Comparison of ENCODE assay signal across 18 cellular contexts in genomic region chr13:98999635-98999952, GRCh38. TPM values are rescaled to one million over a fixed set of nuclear protein-coding genes. Genes with fewer than 3 reads are reported as not detected.
DNase-seq lines count a peak whose midpoint lies in the region; ATAC-seq and TF ChIP-seq lines count a peak whose summit lies in the region.
"Had no signal": no experiment of that assay in that cellular context is flagged by ENCODE, and none has a peak within 500 bp of the region (broad histone marks: within the 10 kb centered on the region; RNA-seq: fewer than 3 reads in every experiment).

No MANE protein-coding gene starts in this region.

- H3K4me1 Mint-ChIP-seq in activated CD4-positive, alpha-beta T cell treated with anti-CD3 and anti-CD28 coated beads, Interleukin-2, amount 10 ng/mL, durations not matched to agents 24 days and 14 days, result peaks cover 78% of the 10 kb centered on the region
- peaks cover 91% of the 10 kb centered on the region for H3K4me1 Mint-ChIP-seq in activated naive CD8-positive, alpha-beta T cell treated with anti-CD3 and anti-CD28 coated beads, Interleukin-2, amount 50 U/mL, for 24 hours

- H3K27ac ChIP-seq in heart left ventricle (peak overlapping the region; percentile 5 to 74 (median 44)), gastrocnemius medialis (peak overlapping the region; percentile 11 to 62 (median 24))
- H3K27ac ChIP-seq: C4-2B had no signal

- peaks cover 12% of the 10 kb centered on the region for H3K36me3 Mint-ChIP-seq in activated CD4-positive, alpha-beta T cell treated with anti-CD3 and anti-CD28 coated beads, Interleukin-2, amount 10 ng/mL, durations not matched to agents 24 days and 14 days (ENCODE audit: low read depth)
- H3K36me3 Mint-ChIP-seq in activated naive CD8-positive, alpha-beta T cell treated with anti-CD3 and anti-CD28 coated beads, Interleukin-2, amount 50 U/mL, for 24 hours (ENCODE audit: low read depth), result no peaks in the 10 kb centered on the region

- intact Hi-C loops in activated CD4-positive, alpha-beta T cell treated with anti-CD3 and anti-CD28 coated beads, Interleukin-2, amount 10 ng/mL, durations not matched to agents 24 days and 14 days (cut with micrococcal nuclease), result loop anchor here (2.0 to 5.0 kb wide), 3 partner anchors 19 to 87 kb away; no protein-coding TSS in a partner anchor
- intact Hi-C loops in heart left ventricle (cut with DNase I) (no loop called here), gastrocnemius medialis (cut with DNase I; ENCODE audit: low total_unique reads) (no loop called here)

- in situ Hi-C loops in gastrocnemius medialis (cut with MboI; ENCODE audit: low sequenced_read_pairs in 4 of 4), result no loop called here

- H3K9me3 Mint-ChIP-seq in activated CD4-positive, alpha-beta T cell treated with anti-CD3 and anti-CD28 coated beads, Interleukin-2, amount 10 ng/mL, durations not matched to agents 24 days and 14 days, result no peaks in the 10 kb centered on the region
- no peaks in the 10 kb centered on the region for H3K9me3 Mint-ChIP-seq in activated naive CD8-positive, alpha-beta T cell treated with anti-CD3 and anti-CD28 coated beads, Interleukin-2, amount 50 U/mL, for 24 hours

- H3K4me3 Mint-ChIP-seq in activated CD4-positive, alpha-beta T cell treated with anti-CD3 and anti-CD28 coated beads, Interleukin-2, amount 10 ng/mL, durations not matched to agents 24 days and 14 days, result peak overlapping the region; percentile 44
- H3K4me3 Mint-ChIP-seq in activated naive CD8-positive, alpha-beta T cell treated with anti-CD3 and anti-CD28 coated beads, Interleukin-2, amount 50 U/mL, for 24 hours, result no peak overlapping the region

- peaks cover 0 to 65% (median 44%) of the 10 kb centered on the region in 12 donors for H3K4me1 ChIP-seq in heart left ventricle
- H3K4me1 ChIP-seq in gastrocnemius medialis, result peaks cover 21 to 22% of the 10 kb centered on the region in 2 donors

- TF ChIP-seq POLR2A in heart left ventricle (IDR thresholded peaks at IDR 0.05), result no peak
- no peak for TF ChIP-seq POLR2A in gastrocnemius medialis (IDR thresholded peaks at IDR 0.05)

- no peak for ATAC-seq in activated naive CD8-positive, alpha-beta T cell treated with anti-CD3 and anti-CD28 coated beads, Interleukin-2, amount 50 U/mL, for 24 hours
- peak in 1 of 4 donors; percentile 38 for ATAC-seq in heart left ventricle
- ATAC-seq in gastrocnemius medialis, result no peak
- no peak for ATAC-seq in GM21619 (IDR thresholded peaks at IDR 0.05; ENCODE audit: unreplicated experiment)
- ATAC-seq: HepG2 had no signal

- H3K9me3 ChIP-seq in heart left ventricle, result no peaks in the 10 kb centered on the region
- H3K9me3 ChIP-seq in gastrocnemius medialis, result no peaks in the 10 kb centered on the region
- H3K9me3 ChIP-seq: MG63, tibial nerve had no signal

- DNase-seq in activated CD4-positive, alpha-beta T cell treated with anti-CD3 and anti-CD28 coated beads, Interleukin-2, amount 10 ng/mL, durations not matched to agents 24 days and 14 days, result no peak
- DNase-seq in activated CD4-positive, alpha-beta T cell treated with anti-CD3 and anti-CD28 coated beads for 48 hours, result no peak
- DNase-seq in activated naive CD8-positive, alpha-beta T cell treated with anti-CD3 and anti-CD28 coated beads, Interleukin-2, amount 50 U/mL, for 24 hours, result no peak
- no peak for DNase-seq in heart left ventricle
- no peak for DNase-seq in gastrocnemius medialis
- DNase-seq in HCEC 1CT, result no peak
- no peak for DNase-seq in H7
- DNase-seq: DMS79 treated with DMSO at 0.1 percent for 48 hours, MG63, NCI-H187, NCI-H446, SHP77 treated with DMSO at 0.1 percent for 48 hours, T1000 had no signal

- H3K27me3 Mint-ChIP-seq in activated CD4-positive, alpha-beta T cell treated with anti-CD3 and anti-CD28 coated beads, Interleukin-2, amount 10 ng/mL, durations not matched to agents 24 days and 14 days, result no peaks in the 10 kb centered on the region
- H3K27me3 Mint-ChIP-seq in activated naive CD8-positive, alpha-beta T cell treated with anti-CD3 and anti-CD28 coated beads, Interleukin-2, amount 50 U/mL, for 24 hours, result no peaks in the 10 kb centered on the region

- TF ChIP-seq CTCF in heart left ventricle (IDR thresholded peaks at IDR 0.05) (no peak), gastrocnemius medialis (IDR thresholded peaks at IDR 0.05 in 4 of 5, conservative IDR thresholded peaks at IDR 0.05 in 1 of 5) (no peak)

- no peak overlapping the region for H3K27ac Mint-ChIP-seq in activated CD4-positive, alpha-beta T cell treated with anti-CD3 and anti-CD28 coated beads, Interleukin-2, amount 10 ng/mL, durations not matched to agents 24 days and 14 days
- peak overlapping the region; percentile 49 for H3K27ac Mint-ChIP-seq in activated naive CD8-positive, alpha-beta T cell treated with anti-CD3 and anti-CD28 coated beads, Interleukin-2, amount 50 U/mL, for 24 hours

- 26 to 39% (median 32%) methylated on average over 2 of the region's 2 CpGs for WGBS in heart left ventricle, 4 donors

- H3K4me3 ChIP-seq in heart left ventricle (peak overlapping the region in 3 of 12 donors; percentile 2 to 22 (median 7)), gastrocnemius medialis (no peak overlapping the region), H7 (ENCODE audit: insufficient read depth, low read depth, low read length) (no peak overlapping the region)
- H3K4me3 ChIP-seq: MG63, skin epidermis, tibial nerve had no signal

- H3K27me3 ChIP-seq in heart left ventricle (no peaks in the 10 kb centered on the region), gastrocnemius medialis (no peaks in the 10 kb centered on the region), H7 (ENCODE audit: control insufficient read depth, insufficient read depth, low read length) (no peaks in the 10 kb centered on the region)
- H3K27me3 ChIP-seq: MG63, tibial nerve had no signal

- H3K36me3 ChIP-seq in heart left ventricle (no peaks in the 10 kb centered on the region), gastrocnemius medialis (no peaks in the 10 kb centered on the region), H7 (replicated peaks; ENCODE audit: control insufficient read depth, insufficient read depth, low read length) (no peaks in the 10 kb centered on the region)
- H3K36me3 ChIP-seq: MG63, tibial nerve had no signal

RNA-seq across cellular contexts. Expression of gene DOCK9, which starts 21.7 kb away (rescaled TPM):
- total RNA-seq in activated CD4-positive, alpha-beta T cell treated with anti-CD3 and anti-CD28 coated beads, Interleukin-2, amount 10 ng/mL, durations not matched to agents 24 days and 14 days, result 42.2 and 43.5 TPM in 2 replicates
- 100 to 1,000 TPM in 1 of 9 donors, 10 to 100 TPM in 8; 35.0 to 128 (median 45.2) TPM for total RNA-seq in heart left ventricle
- 10 to 100 TPM; 21.4 to 59.8 TPM for polyA plus RNA-seq in heart left ventricle
- total RNA-seq in gastrocnemius medialis, result 10 to 100 TPM; 31.4 to 46.7 (median 45.6) TPM
- total RNA-seq in H7 (2014; rRNA removed; shearing (Covaris generic)), result 5.1 and 7.7 TPM in 2 replicates
